Comparison of ENCODE assay signal across 1 cellular context in the genomic region with DNA sequence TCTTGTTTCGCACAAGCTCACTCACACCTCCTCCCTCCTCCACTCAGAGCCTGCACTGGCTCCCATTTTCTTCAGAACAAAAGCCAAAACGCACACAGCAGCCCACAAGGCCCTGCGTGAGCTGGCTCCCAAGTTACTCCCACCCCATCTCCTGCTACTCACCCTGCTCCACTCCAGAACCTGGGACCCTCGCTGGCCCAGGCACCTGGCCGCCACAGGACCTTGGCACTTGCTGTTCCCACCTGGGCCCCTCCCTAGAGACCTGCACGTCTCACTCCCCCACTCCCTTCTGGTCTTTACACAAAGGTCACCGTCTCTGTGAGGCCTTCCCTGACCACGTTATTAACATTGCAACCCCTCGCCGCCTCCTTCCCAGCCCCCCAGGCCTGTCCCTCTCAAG.
TF ChIP-seq lines count a peak whose summit lies in the region.

No MANE protein-coding gene starts in this region.

TF ChIP-seq in HepG2, 621 proteins besides CTCF, POLR2A, EP300 and RAD21 (continued from another document):
- TF ChIP-seq, protein P1, sequence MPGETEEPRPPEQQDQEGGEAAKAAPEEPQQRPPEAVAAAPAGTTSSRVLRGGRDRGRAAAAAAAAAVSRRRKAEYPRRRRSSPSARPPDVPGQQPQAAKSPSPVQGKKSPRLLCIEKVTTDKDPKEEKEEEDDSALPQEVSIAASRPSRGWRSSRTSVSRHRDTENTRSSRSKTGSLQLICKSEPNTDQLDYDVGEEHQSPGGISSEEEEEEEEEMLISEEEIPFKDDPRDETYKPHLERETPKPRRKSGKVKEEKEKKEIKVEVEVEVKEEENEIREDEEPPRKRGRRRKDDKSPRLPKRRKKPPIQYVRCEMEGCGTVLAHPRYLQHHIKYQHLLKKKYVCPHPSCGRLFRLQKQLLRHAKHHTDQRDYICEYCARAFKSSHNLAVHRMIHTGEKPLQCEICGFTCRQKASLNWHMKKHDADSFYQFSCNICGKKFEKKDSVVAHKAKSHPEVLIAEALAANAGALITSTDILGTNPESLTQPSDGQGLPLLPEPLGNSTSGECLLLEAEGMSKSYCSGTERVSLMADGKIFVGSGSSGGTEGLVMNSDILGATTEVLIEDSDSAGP (CRISPR knock-in tag; IDR thresholded peaks at IDR 0.05; ENCODE audit: borderline replicate concordance) = 0 out of 2 replicates have a peak, but pooled peaks have one; percentile 34
- TF ChIP-seq, protein P2, sequence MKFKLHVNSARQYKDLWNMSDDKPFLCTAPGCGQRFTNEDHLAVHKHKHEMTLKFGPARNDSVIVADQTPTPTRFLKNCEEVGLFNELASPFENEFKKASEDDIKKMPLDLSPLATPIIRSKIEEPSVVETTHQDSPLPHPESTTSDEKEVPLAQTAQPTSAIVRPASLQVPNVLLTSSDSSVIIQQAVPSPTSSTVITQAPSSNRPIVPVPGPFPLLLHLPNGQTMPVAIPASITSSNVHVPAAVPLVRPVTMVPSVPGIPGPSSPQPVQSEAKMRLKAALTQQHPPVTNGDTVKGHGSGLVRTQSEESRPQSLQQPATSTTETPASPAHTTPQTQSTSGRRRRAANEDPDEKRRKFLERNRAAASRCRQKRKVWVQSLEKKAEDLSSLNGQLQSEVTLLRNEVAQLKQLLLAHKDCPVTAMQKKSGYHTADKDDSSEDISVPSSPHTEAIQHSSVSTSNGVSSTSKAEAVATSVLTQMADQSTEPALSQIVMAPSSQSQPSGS (CRISPR knock-in tag; IDR thresholded peaks at IDR 0.05) = no peak
- TF ChIP-seq ZNF83 (CRISPR knock-in tag; IDR thresholded peaks at IDR 0.05; ENCODE audit: borderline replicate concordance) (no peak), NFE2L2 (IDR thresholded peaks at IDR 0.05; ENCODE audit: low read length) (no peak), ZNF367 (CRISPR knock-in tag; IDR thresholded peaks at IDR 0.05; ENCODE audit: borderline replicate concordance) (no peak), NKX3-1 (CRISPR knock-in tag; IDR thresholded peaks at IDR 0.05) (no peak), ZNF253 (CRISPR knock-in tag; IDR thresholded peaks at IDR 0.05; ENCODE audit: borderline replicate concordance) (no peak), ZNF777 (CRISPR knock-in tag; IDR thresholded peaks at IDR 0.05) (no peak), PHF20 (CRISPR knock-in tag; IDR thresholded peaks at IDR 0.05) (no peak), EED (CRISPR knock-in tag; IDR thresholded peaks at IDR 0.05) (no peak), RARA (CRISPR knock-in tag; IDR thresholded peaks at IDR 0.05) (no peak), ADNP (CRISPR knock-in tag; IDR thresholded peaks at IDR 0.05) (0 out of 2 replicates have a peak, but pooled peaks have one; percentile 22)
